9 cellular contexts compared by ENCODE assay signal in genomic region chr1:174021611-174022079, GRCh38. TPM values are rescaled to one million over a fixed set of nuclear protein-coding genes. Genes with fewer than 3 reads are reported as not detected.
DNase-seq lines count a peak whose midpoint lies in the region; FAIRE-seq and TF ChIP-seq lines count a peak whose summit lies in the region.
"Had no signal": no experiment of that assay in that cellular context is flagged by ENCODE, and none has a peak within 500 bp of the region (broad histone marks: within the 10 kb centered on the region; RNA-seq: fewer than 3 reads in every experiment).

No MANE protein-coding gene starts in this region.

- CTCF ChIA-PET in H1 (lab: Charles Lee; ENCODE audit: partially characterized antibody): interaction anchor here (1.0 to 1.3 kb wide), 2 partner anchors 94 to 199 kb away, joined by 3 read pairs; no protein-coding TSS in a partner anchor

- H3K27me3 ChIP-seq in MM.1S (replicated peaks; ENCODE audit: insufficient read depth, low read length) (no peaks in the 10 kb centered on the region), H1 (replicated peaks in 1 of 4; ENCODE audit: control insufficient read depth in 3 of 4, extremely low read depth in 1 of 4, insufficient read depth in 3 of 4, low read length in 3 of 4) (no peaks in the 10 kb centered on the region), mesenchymal stem cell (ENCODE audit: control insufficient read depth in 1 of 2, insufficient read depth in 1 of 2, low read length in 2 of 2) (no peaks in the 10 kb centered on the region)

- H3K79me2 ChIP-seq in MM.1S (ENCODE audit: low read length) (peaks cover 55% of the 10 kb centered on the region), H1 (ENCODE audit: control insufficient read depth in 1 of 2, insufficient read depth in 2 of 2, low read length in 2 of 2) (peaks cover 0 to 50% of the 10 kb centered on the region in 2 experiments; a peak in 3 of 4 replicates)

- FAIRE-seq in H1 (lab: Jason Lieb, UNC): no peak
- FAIRE-seq: A204.1 had no signal

- 0 out of 3 replicates have a peak, but pooled peaks of 1 of the 2 experiments have one; percentile 65 for TF ChIP-seq POLR2A in H1 (IDR thresholded peaks at IDR 0.05; ENCODE audit: control extremely low read depth in 1 of 2, low read depth in 2 of 2, low read length in 2 of 2)

- H3K36me3 ChIP-seq in MM.1S (replicated peaks; ENCODE audit: insufficient read depth, low read length) (peaks cover 3% of the 10 kb centered on the region; the same call in 1 of the 2 replicates), H1 (ENCODE audit: control insufficient read depth in 2 of 4, insufficient read depth in 4 of 4, low read length in 3 of 4) (no peaks in the 10 kb centered on the region; a peak in 1 of 8 replicates), mesenchymal stem cell (ENCODE audit: control insufficient read depth in 1 of 2, insufficient read depth in 2 of 2, low read depth in 1 of 2, low read length in 2 of 2) (no peaks in the 10 kb centered on the region)

- H3K27ac ChIP-seq in MM.1S (ENCODE audit: low read length) (peak overlapping the region; percentile 41; the same call in 1 of the 2 replicates), H1 (ENCODE audit: low read depth, low read length) (peak overlapping the region; percentile 82), mesenchymal stem cell (ENCODE audit: low read length, poor library complexity, severe bottlenecking) (peak overlapping the region; percentile 50)

- H3K27ac Mint-ChIP-seq in activated CD4-positive, alpha-beta T cell treated with anti-CD3 and anti-CD28 coated beads, Interleukin-2, amount 10 ng/mL, durations not matched to agents 24 days and 14 days: peak overlapping the region; percentile 86

- H3K9ac ChIP-seq in MM.1S (ENCODE audit: low read length): peak overlapping the region; percentile 86
- peak overlapping the region; percentile 85 to 96 (median 94) for H3K9ac ChIP-seq in H1 (replicated peaks in 1 of 4; ENCODE audit: extremely low read depth in 1 of 4, low read depth in 3 of 4, low read length in 3 of 4)
- peak overlapping the region; percentile 96 for H3K9ac ChIP-seq in mesenchymal stem cell (ENCODE audit: low read length)

- H4K8ac ChIP-seq in H1 (ENCODE audit: extremely low read depth, insufficient read depth, low read length) (peak overlapping the region; percentile 98; the same call in 1 of the 2 replicates), mesenchymal stem cell (ENCODE audit: low read length) (peak overlapping the region; percentile 95)

- no peak for TF ChIP-seq EP300 in H1 (IDR thresholded peaks at IDR 0.05; ENCODE audit: borderline replicate concordance in 1 of 2, low read depth in 2 of 2, low read length in 2 of 2)

- no peak overlapping the region for H3K23ac ChIP-seq in H1 (ENCODE audit: insufficient read length)
- H3K23ac ChIP-seq in mesenchymal stem cell (ENCODE audit: low read length in 2 of 2): peak overlapping the region in 1 of 2 experiments; percentile 87

- H3K9me3 ChIP-seq in MM.1S (replicated peaks; ENCODE audit: insufficient read depth, low read length): no peaks in the 10 kb centered on the region
- no peaks in the 10 kb centered on the region for H3K9me3 ChIP-seq in H1 (ENCODE audit: insufficient read depth in 2 of 2, low read depth in 1 of 2, low read length in 1 of 2)
- H3K9me3 ChIP-seq in mesenchymal stem cell (ENCODE audit: control insufficient read depth, low read length): no peaks in the 10 kb centered on the region

- POLR2A ChIA-PET in H1 (lab: Charles Lee; ENCODE audit: partially characterized antibody): interaction anchor here (0.9 to 3.1 kb wide), 19 partner anchors 9 to 515 kb away, joined by 3 to 43 read pairs (median 4); partner anchors contain the start of genes GAS5 and ZBTB37

- H4K20me1 ChIP-seq in MM.1S (ENCODE audit: insufficient read depth, low read length): peaks cover 41% of the 10 kb centered on the region
- H4K20me1 ChIP-seq in H1 (replicated peaks in 1 of 2; ENCODE audit: control insufficient read depth in 1 of 2, insufficient read depth in 2 of 2, low read length in 2 of 2): peaks cover 5 to 8% of the 10 kb centered on the region in 2 experiments

- H2BK20ac ChIP-seq in H1 (ENCODE audit: low read length): no peak overlapping the region

- H4K91ac ChIP-seq in H1 (replicated peaks; ENCODE audit: insufficient read length, low read length) (peak overlapping the region; percentile 74), mesenchymal stem cell (ENCODE audit: low read length) (peak overlapping the region; percentile 77)

- H3K4me2 ChIP-seq in MM.1S (ENCODE audit: low read depth, low read length) (peak overlapping the region; percentile 93), H1 (ENCODE audit: insufficient read depth in 1 of 2, low read depth in 2 of 2, low read length in 2 of 2) (peak overlapping the region; percentile 68 to 92), mesenchymal stem cell (ENCODE audit: low read length, poor library complexity, severe bottlenecking) (peak overlapping the region; percentile 45)

- H3K27me3 Mint-ChIP-seq in activated CD4-positive, alpha-beta T cell treated with anti-CD3 and anti-CD28 coated beads, Interleukin-2, amount 10 ng/mL, durations not matched to agents 24 days and 14 days: no peaks in the 10 kb centered on the region

- H3K9me2 ChIP-seq in MM.1S (replicated peaks; ENCODE audit: insufficient read depth, low read length): no peaks in the 10 kb centered on the region

- H2BK120ac ChIP-seq in H1 (replicated peaks; ENCODE audit: low read depth, low read length) (no peak overlapping the region), mesenchymal stem cell (ENCODE audit: low read depth, low read length) (peak overlapping the region; percentile 73)

- H2BK12ac ChIP-seq in H1 (ENCODE audit: low read depth, low read length) (no peak overlapping the region), mesenchymal stem cell (ENCODE audit: low read length in 2 of 2) (no peak overlapping the region)

- H3K4ac ChIP-seq in H1 (replicated peaks; ENCODE audit: insufficient read length, low read depth, low read length): no peak overlapping the region
- H3K4ac ChIP-seq in mesenchymal stem cell (ENCODE audit: low read depth in 1 of 2, low read length in 2 of 2): peak overlapping the region; percentile 92 to 97

- H2AK5ac ChIP-seq in H1 (ENCODE audit: low read depth, low read length) (no peak overlapping the region), mesenchymal stem cell (ENCODE audit: low read length, severe bottlenecking) (no peak overlapping the region)

- TF ChIP-seq RAD21 in H1 (IDR thresholded peaks at IDR 0.05 in 1 of 2, conservative IDR thresholded peaks at IDR 0.05 in 1 of 2; ENCODE audit: low read depth in 2 of 2, low read length in 2 of 2): no peak

- H3K79me1 ChIP-seq in H1 (ENCODE audit: low read depth, low read length) (no peaks in the 10 kb centered on the region; the same call in none of the 2 replicates), mesenchymal stem cell (replicated peaks; ENCODE audit: low read length, poor library complexity, severe bottlenecking) (no peaks in the 10 kb centered on the region)

- H3K4me3 ChIP-seq in MM.1S (ENCODE audit: low read length): peak overlapping the region; percentile 72
- H3K4me3 ChIP-seq in H1 (ENCODE audit: extremely low read depth in 1 of 4, insufficient read depth in 2 of 4, low read depth in 3 of 4, low read length in 4 of 4): peak overlapping the region; percentile 77 to 92 (median 88)
- peak overlapping the region; percentile 93 to 94 for H3K4me3 ChIP-seq in mesenchymal stem cell (ENCODE audit: insufficient read depth in 1 of 2, low read depth in 1 of 2, low read length in 2 of 2)

- H2BK15ac ChIP-seq in H1 (ENCODE audit: low read length) (no peak overlapping the region), mesenchymal stem cell (ENCODE audit: low read depth, poor library complexity, severe bottlenecking) (peak overlapping the region; percentile 95)

- H3K4me3 Mint-ChIP-seq in activated CD4-positive, alpha-beta T cell treated with anti-CD3 and anti-CD28 coated beads, Interleukin-2, amount 10 ng/mL, durations not matched to agents 24 days and 14 days: peak overlapping the region; percentile 93

- peaks cover 12% of the 10 kb centered on the region for H3K36me3 Mint-ChIP-seq in activated CD4-positive, alpha-beta T cell treated with anti-CD3 and anti-CD28 coated beads, Interleukin-2, amount 10 ng/mL, durations not matched to agents 24 days and 14 days (ENCODE audit: low read depth)

- H2AFZ ChIP-seq in MM.1S (ENCODE audit: low read length) (peak overlapping the region; percentile 82), H1 (ENCODE audit: low read length) (no peak overlapping the region), mesenchymal stem cell (ENCODE audit: low read depth, low read length) (peak overlapping the region; percentile 89)

- H3K14ac ChIP-seq in H1 (ENCODE audit: insufficient read length) (no peak overlapping the region), mesenchymal stem cell (ENCODE audit: low read length in 2 of 2) (peak overlapping the region in 1 of 2 experiments; percentile 68)

- H3K23me2 ChIP-seq in H1 (ENCODE audit: low read depth, low read length): peaks cover 9% of the 10 kb centered on the region

- H4K5ac ChIP-seq in H1 (ENCODE audit: insufficient read length, low read depth, low read length): peak overlapping the region; percentile 85

- WGBS in H1 (ENCODE audit: extremely low coverage in 1 of 2, insufficient coverage in 1 of 2, insufficient read length in 1 of 2, insufficient replicate concordance in 2 of 2, low coverage in 1 of 2, low lambda C conversion rate in 2 of 2, missing lambda C conversion rate in 1 of 2), 2 experiments: 1% methylated on average over 31 of the region's 35 CpGs; no CpG with 5 or more reads in 1 of the 2 experiments
- WGBS in mesenchymal stem cell: 0% methylated on average over 26 of the region's 35 CpGs

- peak; percentile 81 for DNase-seq in DMS 273 (lab: John Stamatoyannopoulos, UW; ENCODE audit: unreplicated experiment)
- DNase-seq in DMS 273 treated with DMSO at 0.1 percent for 48 hours (lab: John Stamatoyannopoulos, UW): no peak
- DNase-seq in HCEC 1CT: peak; percentile 47
- DNase-seq in MM.1S: peak; percentile 64
- peak; percentile 79 for DNase-seq in activated CD4-positive, alpha-beta T cell treated with anti-CD3 and anti-CD28 coated beads, Interleukin-2, amount 10 ng/mL, durations not matched to agents 24 days and 14 days
- peak in 1 of 2 experiments; percentile 75 for DNase-seq in H1 (ENCODE audit: low read depth in 1 of 2, low spot score in 2 of 2)
- peak; percentile 72 for DNase-seq in mesenchymal stem cell
- peak; percentile 58 for DNase-seq in stimulated activated CD8-positive, alpha-beta memory T cell treated with anti-CD3 and anti-CD28 coated beads, Interleukin-4, amount 100 ng/mL, for 48 hours

- intact Hi-C loops in activated CD4-positive, alpha-beta T cell treated with anti-CD3 and anti-CD28 coated beads, Interleukin-2, amount 10 ng/mL, durations not matched to agents 24 days and 14 days (cut with micrococcal nuclease): loop anchor here (1.0 to 10.0 kb wide), 9 partner anchors 138 to 978 kb away; partner anchors contain the start of genes CACYBP, CENPL, DARS2 and KLHL20

- H2BK5ac ChIP-seq in H1 (ENCODE audit: low read depth, low read length): peak overlapping the region; percentile 87
- H2BK5ac ChIP-seq in mesenchymal stem cell (ENCODE audit: low read depth, low read length, poor library complexity, severe bottlenecking): no peak overlapping the region

- no peaks in the 10 kb centered on the region for H3K9me3 Mint-ChIP-seq in activated CD4-positive, alpha-beta T cell treated with anti-CD3 and anti-CD28 coated beads, Interleukin-2, amount 10 ng/mL, durations not matched to agents 24 days and 14 days

- TF ChIP-seq CTCF in MM.1S (IDR thresholded peaks at IDR 0.05; ENCODE audit: low read length) (no peak), H1 (IDR thresholded peaks at IDR 0.05; ENCODE audit: control extremely low read depth in 1 of 3, insufficient read depth in 1 of 3, low read depth in 1 of 3, low read length in 3 of 3) (no peak)

- H3K56ac ChIP-seq in H1 (replicated peaks; ENCODE audit: insufficient read length, low read depth, low read length): peak overlapping the region; percentile 82

- H3K4me1 Mint-ChIP-seq in activated CD4-positive, alpha-beta T cell treated with anti-CD3 and anti-CD28 coated beads, Interleukin-2, amount 10 ng/mL, durations not matched to agents 24 days and 14 days: peaks cover 40% of the 10 kb centered on the region

- peaks cover 12% of the 10 kb centered on the region; the same call in 1 of the 2 replicates for H3F3A ChIP-seq in MM.1S (ENCODE audit: insufficient read depth, low read length)

- H3K18ac ChIP-seq in H1 (ENCODE audit: extremely low read depth, low read length): peak overlapping the region; percentile 32; the same call in 1 of the 2 replicates
- H3K18ac ChIP-seq in mesenchymal stem cell (ENCODE audit: low read depth in 1 of 2, low read length in 2 of 2): peak overlapping the region; percentile 96 to 98

- peaks cover 20% of the 10 kb centered on the region for H3K4me1 ChIP-seq in MM.1S (ENCODE audit: low read length)
- H3K4me1 ChIP-seq in H1 (replicated peaks in 1 of 4; ENCODE audit: control insufficient read depth in 3 of 4, insufficient read depth in 4 of 4, low read length in 3 of 4): peaks cover 0 to 6% (median 2%) of the 10 kb centered on the region in 4 experiments; a peak in 5 of 7 replicates
- peaks cover 3% of the 10 kb centered on the region for H3K4me1 ChIP-seq in mesenchymal stem cell (ENCODE audit: control insufficient read depth, insufficient read depth, low read depth, low read length)

RNA-seq across cellular contexts. Expression of gene RC3H1, which starts 0.5 kb away (rescaled TPM):
- 41.7 and 43.3 TPM in 2 replicates for total RNA-seq in activated CD4-positive, alpha-beta T cell treated with anti-CD3 and anti-CD28 coated beads, Interleukin-2, amount 10 ng/mL, durations not matched to agents 24 days and 14 days
- 29.5 and 32.2 TPM in 2 replicates for total RNA-seq in H1 (2021; fragmentation: NEBNext Ultra II Directional; extraction: Animal tissue kit (Norgen Biotek cat#: 25700))
- 5.1 and 7.4 TPM in 2 replicates for polyA plus RNA-seq in H1 (2011; rRNA removed)
- polyA plus RNA-seq in H1 (2011; cell fraction: cytosol; rRNA removed): 5.1 TPM
- 6.6 TPM for polyA plus RNA-seq in H1 (2011; cell fraction: nucleus; rRNA removed)
- polyA plus RNA-seq in H1 (2012, experiment 1 of 2): 3.3 to 6.7 TPM (median 4.5 TPM) in 4 replicates
- polyA plus RNA-seq in H1 (2012, experiment 2 of 2): 0.26 TPM
- polyA plus RNA-seq in H1 (2013, experiment 1 of 2): 8.6 TPM
- polyA plus RNA-seq in H1 (2013, experiment 2 of 2): 7.9 TPM
- 81.3 and 87.6 TPM in 2 replicates for polyA minus RNA-seq in H1 (2011; rRNA and poly(A)+ RNA removed)
- polyA minus RNA-seq in H1 (2011; cell fraction: cytosol; rRNA and poly(A)+ RNA removed): 33.0 TPM
- 47.3 TPM for polyA minus RNA-seq in H1 (2011; cell fraction: nucleus; rRNA and poly(A)+ RNA removed)
- 8.8 TPM for polyA plus RNA-seq in mesenchymal stem cell (2013, experiment 1 of 2)
- polyA plus RNA-seq in mesenchymal stem cell (2013, experiment 2 of 2): 8.1 TPM
